ENCODE assay signal across 24 cellular contexts in genomic region chr12:52274521-52274920, GRCh38. TPM values are rescaled to one million over a fixed set of nuclear protein-coding genes. Genes with fewer than 3 reads are reported as not detected.
"Had no signal": no experiment of that assay in that cellular context is flagged by ENCODE, and none has a peak within 500 bp of the region (broad histone marks: within the 10 kb centered on the region; RNA-seq: fewer than 3 reads in every experiment).

KRT86 (plus strand) TSS chr12:52274645; CDS start chr12:52301917, 27,272 bp downstream.

- H3K4me3 ChIP-seq: body of pancreas, left ventricle myocardium inferior, ovary, prostate gland, tibial artery, uterus had no signal

- H3K27me3 ChIP-seq: body of pancreas, ovary, uterus had no signal

- H3K36me3 Mint-ChIP-seq: mesothelial cell of epicardium; naive thymus-derived CD8-positive, alpha-beta T cell had no signal

- H3K9me3 ChIP-seq: body of pancreas, left ventricle myocardium inferior, ovary, prostate gland, tibial artery, uterus had no signal

- H3K36me3 ChIP-seq: left ventricle myocardium inferior, ovary, prostate gland, tibial artery, uterus had no signal

- H3K27ac Mint-ChIP-seq: activated CD4-positive, alpha-beta T cell treated with anti-CD3 and anti-CD28 coated beads, Interleukin-2, amount 10 ng/mL, durations not matched to agents 7 days and 5 days; activated T-cell treated with anti-CD3 and anti-CD28 coated beads, Interleukin-2, amount 50 U/mL, for 72 hours; dendritic cell treated with granulocyte-macrophage colony-stimulating factor and Interleukin-4, amounts not matched to agents 40 ng/mL and 50 ng/mL, for 4 days; mesothelial cell of epicardium; naive thymus-derived CD8-positive, alpha-beta T cell had no signal

- H3K4me1 ChIP-seq: uterus had no signal

- H3K9me3 Mint-ChIP-seq: activated CD4-positive, alpha-beta T cell treated with anti-CD3 and anti-CD28 coated beads, Interleukin-2, amount 10 ng/mL, durations not matched to agents 7 days and 5 days; activated T-cell treated with anti-CD3 and anti-CD28 coated beads, Interleukin-2, amount 50 U/mL, for 72 hours; dendritic cell treated with granulocyte-macrophage colony-stimulating factor and Interleukin-4, amounts not matched to agents 40 ng/mL and 50 ng/mL, for 4 days; mesothelial cell of epicardium; naive thymus-derived CD8-positive, alpha-beta T cell had no signal

- DNase-seq: activated CD4-positive, alpha-beta T cell treated with anti-CD3 and anti-CD28 coated beads, Interleukin-2, amount 10 ng/mL, durations not matched to agents 7 days and 5 days; activated effector memory CD4-positive, alpha-beta T cell treated with Interleukin-2 at 50 U/mL for 16 hours; activated naive CD4-positive, alpha-beta T cell treated with anti-CD3 and anti-CD28 coated beads, Interleukin-2, amount 50 U/mL, for 16 hours; activated T-cell treated with anti-CD3 and anti-CD28 coated beads, Interleukin-2, amount 50 U/mL, for 72 hours; anterior cingulate cortex; body of pancreas; effector CD8-positive, alpha-beta T cell; erythroblast; foreskin fibroblast; left ventricle myocardium inferior; naive thymus-derived CD8-positive, alpha-beta T cell; ovary; stimulated activated CD4-positive, alpha-beta T cell treated with anti-CD3 and anti-CD28 coated beads, Interleukin-4, amount 100 ng/mL, for 4 hours; stimulated activated naive CD8-positive, alpha-beta T cell treated with anti-CD3 and anti-CD28 coated beads, Interleukin-15, Interleukin-2, amounts not matched to agents 100 U/mL and 50 U/mL, for 24 hours; substantia nigra; tibial artery; uterus had no signal

- ATAC-seq: activated CD4-positive, CD25-positive, alpha-beta regulatory T cell treated with anti-CD3 and anti-CD28 coated beads, Interleukin-2, amount 50 U/mL, for 24 hours; activated T-cell treated with anti-CD3 and anti-CD28 coated beads, Interleukin-2, amount 50 U/mL, for 72 hours; body of pancreas; naive thymus-derived CD8-positive, alpha-beta T cell; stimulated activated naive CD8-positive, alpha-beta T cell treated with anti-CD3 and anti-CD28 coated beads, Interleukin-15, Interleukin-2, amounts not matched to agents 100 U/mL and 50 U/mL, for 24 hours had no signal

- H3K27ac ChIP-seq: body of pancreas, left ventricle myocardium inferior, ovary, prostate gland, tibial artery, uterus had no signal

- H3K4me3 Mint-ChIP-seq: activated CD4-positive, alpha-beta T cell treated with anti-CD3 and anti-CD28 coated beads, Interleukin-2, amount 10 ng/mL, durations not matched to agents 7 days and 5 days; activated T-cell treated with anti-CD3 and anti-CD28 coated beads, Interleukin-2, amount 50 U/mL, for 72 hours; dendritic cell treated with granulocyte-macrophage colony-stimulating factor and Interleukin-4, amounts not matched to agents 40 ng/mL and 50 ng/mL, for 4 days; mesothelial cell of epicardium; naive thymus-derived CD8-positive, alpha-beta T cell had no signal

RNA-seq across cellular contexts. Expression of gene KRT86, which starts in this region (rescaled TPM):
- total RNA-seq: activated CD4-positive, alpha-beta T cell treated with anti-CD3 and anti-CD28 coated beads, Interleukin-2, amount 10 ng/mL, durations not matched to agents 7 days and 5 days; cardiac septum; glomerular endothelial cell; left ventricle myocardium inferior; lung microvascular endothelial cell; naive thymus-derived CD8-positive, alpha-beta T cell had no signal
- polyA plus RNA-seq: naive thymus-derived CD8-positive, alpha-beta T cell; ovary had no signal
